In genomic region chr22:37177755-37178154, GRCh38 we compare ENCODE assay signal across 1 cellular context.
TF ChIP-seq lines count a peak whose summit lies in the region.

No MANE protein-coding gene starts in this region.

TF ChIP-seq in H1, 55 proteins besides CTCF, POLR2A, EP300 and RAD21:
- no peak for TF ChIP-seq CTBP2 (IDR thresholded peaks at IDR 0.05; ENCODE audit: borderline replicate concordance, insufficient read depth, insufficient read length, low read length)
- TF ChIP-seq CBX5 (IDR thresholded peaks at IDR 0.05; ENCODE audit: low read depth, low read length), result no peak
- TF ChIP-seq CREB1 (IDR thresholded peaks at IDR 0.05), result no peak
- TF ChIP-seq ASH2L (IDR thresholded peaks at IDR 0.05; ENCODE audit: low read length), result no peak
- TF ChIP-seq KDM1A (IDR thresholded peaks at IDR 0.05; ENCODE audit: borderline replicate concordance, low read length), result no peak
- TF ChIP-seq GTF2F1 (IDR thresholded peaks at IDR 0.05; ENCODE audit: borderline replicate concordance, low read depth, low read length), result no peak
- TF ChIP-seq MAFK (IDR thresholded peaks at IDR 0.05; ENCODE audit: low read depth, low read length), result no peak
